8 cellular contexts compared by ENCODE assay signal in genomic region chr12:106138646-106139421, GRCh38. TPM values are rescaled to one million over a fixed set of nuclear protein-coding genes. Genes with fewer than 3 reads are reported as not detected.
DNase-seq lines count a peak whose midpoint lies in the region; ATAC-seq and TF ChIP-seq lines count a peak whose summit lies in the region.

TSS of gene NUAK1 (minus strand) at chr12:106138954. CDS start at chr12:106138653, 301 bp downstream.

- no peak for ATAC-seq in GM21381 (IDR thresholded peaks at IDR 0.05; ENCODE audit: unreplicated experiment)

- dilution Hi-C loops in mammary epithelial cell (cut with HindIII; ENCODE audit: low sequenced_read_pairs) = loop anchor here (10.0 kb wide), 1 partner anchor 184 kb away; no protein-coding TSS in a partner anchor

- H2AFZ ChIP-seq in mammary epithelial cell (ENCODE audit: low read depth, low read length) = peak within 1 kb of the TSS; percentile 80

- DNase-seq in AG08395 (ENCODE audit: low spot score) (peak; percentile 54), GM13976 (ENCODE audit: low spot score) (peak; percentile 58), NT2/D1 (ENCODE audit: low read depth, low spot score) (peak; percentile 50), mammary epithelial cell (peak; percentile 50), retinal pigment epithelial cell (ENCODE audit: low read depth) (no peak), cerebellar nuclear complex (lab: John Stamatoyannopoulos, UW) (no peak)

- intact Hi-C loops in mammary epithelial cell (cut with micrococcal nuclease) = loop anchor here (2.0 to 5.0 kb wide), 4 partner anchors 86 to 362 kb away; no protein-coding TSS in a partner anchor

- TF ChIP-seq CTCF in GM13976 (IDR thresholded peaks at IDR 0.05; ENCODE audit: borderline replicate concordance, control extremely low read depth, extremely low read depth, insufficient read depth, missing control alignments) (no peak), mammary epithelial cell (conservative IDR thresholded peaks at IDR 0.05 in 1 of 2, IDR thresholded peaks at IDR 0.05 in 1 of 2; ENCODE audit: extremely low read depth in 1 of 2, insufficient read depth in 1 of 2, low read depth in 1 of 2, low read length in 2 of 2) (no peak), retinal pigment epithelial cell (conservative IDR thresholded peaks at IDR 0.05; ENCODE audit: low read depth, low read length) (no peak)

- H3K9me3 ChIP-seq in NT2/D1 (ENCODE audit: insufficient read depth, low read length) = no peaks in the 10 kb centered on the region
- H3K9me3 ChIP-seq in mammary epithelial cell (replicated peaks; ENCODE audit: insufficient read depth, low read length) = no peaks in the 10 kb centered on the region
- no peaks in the 10 kb centered on the region for H3K9me3 ChIP-seq in iPS-18c (ENCODE audit: control insufficient read depth, insufficient read depth, low read length)

- peak within 1 kb of the TSS; percentile 50 for H3K27ac ChIP-seq in mammary epithelial cell (ENCODE audit: insufficient read depth, low read depth, low read length)

- in situ Hi-C loops in GM13976 (cut with MboI; ENCODE audit: low sequenced_read_pairs, unreplicated experiment) (loop anchor here (10.0 to 25.0 kb wide), 2 partner anchors 427 to 714 kb away; no protein-coding TSS in a partner anchor), mammary epithelial cell (cut with MboI; ENCODE audit: low sequenced_read_pairs in 2 of 2) (loop anchor here in 1 of 2 donors (10.0 kb wide), 1 partner anchor 434 kb away; no protein-coding TSS in a partner anchor)

- H3K4me3 ChIP-seq in NT2/D1 (ENCODE audit: insufficient read length, low read depth) (peak within 1 kb of the TSS; percentile 89), mammary epithelial cell (replicated peaks in 1 of 3; ENCODE audit: insufficient read depth in 1 of 3, low read depth in 2 of 3, low read length in 3 of 3) (peak within 1 kb of the TSS; percentile 72 to 77 (median 75)), iPS-18c (ENCODE audit: insufficient read depth, low read depth, low read length) (peak within 1 kb of the TSS; percentile 74), retinal pigment epithelial cell (ENCODE audit: low read length) (peak within 1 kb of the TSS; percentile 81)

- CTCF ChIA-PET in mammary epithelial cell (lab: Charles Lee; ENCODE audit: low non-redundant PET) = interaction anchor here (0.5 to 0.6 kb wide), 2 partner anchors 85 to 713 kb away, joined by 3 to 4 read pairs; no protein-coding TSS in a partner anchor

- no TSS peak for BruUV-seq in mammary epithelial cell (replicated peaks; lab: Mats Ljungman, UMichigan)

- H3K36me3 ChIP-seq in NT2/D1 (ENCODE audit: insufficient read depth, insufficient read length, low read length) (peaks cover 48% of the 10 kb centered on the region), mammary epithelial cell (ENCODE audit: insufficient read depth, low read length) (no peaks in the 10 kb centered on the region)

- peaks cover 46% of the 10 kb centered on the region for H3K79me2 ChIP-seq in mammary epithelial cell (ENCODE audit: insufficient read depth, low read length)

- peak within 1 kb of the TSS; percentile 99 for H3K9ac ChIP-seq in NT2/D1 (ENCODE audit: insufficient read length, low read depth)
- H3K9ac ChIP-seq in mammary epithelial cell (ENCODE audit: insufficient read depth, low read length) = peak within 1 kb of the TSS; percentile 65

- no peaks in the 10 kb centered on the region for H4K20me1 ChIP-seq in mammary epithelial cell (ENCODE audit: insufficient read depth, low read length)

- H3K27me3 ChIP-seq in NT2/D1 (ENCODE audit: insufficient read depth, insufficient read length) (no peaks in the 10 kb centered on the region), mammary epithelial cell (ENCODE audit: insufficient read depth, low read length) (no peaks in the 10 kb centered on the region)

- 3% methylated on average over 22 of the region's 103 CpGs for WGBS in mammary epithelial cell (ENCODE audit: low coverage, missing lambda C conversion rate)

- H3K4me1 ChIP-seq in NT2/D1 (ENCODE audit: insufficient read depth, insufficient read length) (peaks cover 11% of the 10 kb centered on the region), mammary epithelial cell (ENCODE audit: insufficient read depth, low read length) (peaks cover 44% of the 10 kb centered on the region)

- peak within 1 kb of the TSS; percentile 82 for H3K4me2 ChIP-seq in mammary epithelial cell (ENCODE audit: insufficient read depth, low read depth, low read length)

RNA-seq across cellular contexts. Expression of gene NUAK1, which starts in this region (rescaled TPM):
- total RNA-seq in mammary epithelial cell = 10 to 100 TPM; 12.5 to 39.8 TPM
- polyA plus RNA-seq in mammary epithelial cell = 7.4 TPM
- polyA minus RNA-seq in mammary epithelial cell = 21.2 TPM

Comparison
In these comparisons a context has a peak if more than half of its experiments do, and no peak if none do; other contexts are left out.
1. DNase-seq: peak in AG08395 (single experiment), GM13976 (single experiment), NT2/D1 (single experiment) and mammary epithelial cell (single experiment); none in retinal pigment epithelial cell (single experiment) and cerebellar nuclear complex (0 of 2).
2. Peak in every context shown above with its lines, with median percentiles within 50 percentile points of each other: H3K4me3 ChIP-seq.